Comparison of ENCODE assay signal across 18 cellular contexts in the genomic region with DNA sequence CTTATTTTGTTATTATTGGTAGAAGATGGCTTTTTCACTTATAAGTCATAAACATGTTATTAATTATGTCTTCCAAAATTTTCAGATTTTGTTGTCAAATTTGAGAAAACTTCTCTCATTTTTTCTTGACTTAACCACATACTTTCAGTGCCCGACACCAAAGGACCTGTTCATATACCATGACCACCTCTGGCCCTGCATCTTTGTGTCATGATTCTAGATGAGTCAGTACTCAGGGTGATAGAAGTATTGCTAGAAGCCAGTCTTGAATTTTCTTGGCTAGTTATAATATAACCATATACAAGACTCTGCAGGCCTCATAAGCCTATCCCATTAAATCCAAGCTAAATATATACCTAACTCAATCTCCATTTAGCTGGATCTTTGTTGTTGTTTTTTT. TPM values are rescaled to one million over a fixed set of nuclear protein-coding genes. Genes with fewer than 3 reads are reported as not detected.
DNase-seq lines count a peak whose midpoint lies in the region; ATAC-seq and TF ChIP-seq lines count a peak whose summit lies in the region.
"Had no signal": no experiment of that assay in that cellular context is flagged by ENCODE, and none has a peak within 500 bp of the region (broad histone marks: within the 10 kb centered on the region; RNA-seq: fewer than 3 reads in every experiment).

No MANE protein-coding gene starts in this region.

- H3K4me3 ChIP-seq in hepatocyte, result no peak overlapping the region
- no peak overlapping the region for H3K4me3 ChIP-seq in aorta (ENCODE audit: low read length in 2 of 2)
- H3K4me3 ChIP-seq: colonic mucosa, uterus had no signal

- H3K36me3 Mint-ChIP-seq in activated CD4-positive, alpha-beta T cell treated with anti-CD3 and anti-CD28 coated beads, Interleukin-2, amount 10 ng/mL, durations not matched to agents 24 days and 14 days (ENCODE audit: low read depth), result peaks cover 25% of the 10 kb centered on the region

- H3K36me3 ChIP-seq in hepatocyte (replicated peaks; ENCODE audit: insufficient read depth, low read depth) (no peaks in the 10 kb centered on the region), aorta (ENCODE audit: control insufficient read depth in 1 of 2, insufficient read depth in 2 of 2, low read length in 1 of 2) (no peaks in the 10 kb centered on the region)
- H3K36me3 ChIP-seq: colonic mucosa, uterus had no signal

- no peak overlapping the region for H3K27ac Mint-ChIP-seq in activated CD4-positive, alpha-beta T cell treated with anti-CD3 and anti-CD28 coated beads, Interleukin-2, amount 10 ng/mL, durations not matched to agents 24 days and 14 days
- H3K27ac Mint-ChIP-seq: activated CD4-positive, alpha-beta memory T cell treated with anti-CD3 and anti-CD28 coated beads, Interleukin-2, amount 10 ng/mL, durations not matched to agents 7 days and 5 days; natural killer cell treated with Interleukin-12 subunit alpha and Interleukin-12 subunit beta and Interleukin-15 and Interleukin-18, amount 100 ng/mL, for 72 hours had no signal

- TF ChIP-seq CTCF in hepatocyte (IDR thresholded peaks at IDR 0.05; ENCODE audit: poor library complexity), result no peak

- no peaks in the 10 kb centered on the region for H3K27me3 ChIP-seq in hepatocyte
- no peaks in the 10 kb centered on the region for H3K27me3 ChIP-seq in aorta (ENCODE audit: control insufficient read depth in 1 of 2, insufficient read depth in 2 of 2, low read length in 1 of 2)
- H3K27me3 ChIP-seq: colonic mucosa, uterus had no signal

- H3K4me1 ChIP-seq in hepatocyte (ENCODE audit: insufficient read depth), result no peaks in the 10 kb centered on the region
- H3K4me1 ChIP-seq in aorta (ENCODE audit: control insufficient read depth in 1 of 2, insufficient read depth in 2 of 2, low read length in 2 of 2), result no peaks in the 10 kb centered on the region
- H3K4me1 ChIP-seq: colonic mucosa, uterus had no signal

- H3K27me3 Mint-ChIP-seq in activated CD4-positive, alpha-beta T cell treated with anti-CD3 and anti-CD28 coated beads, Interleukin-2, amount 10 ng/mL, durations not matched to agents 24 days and 14 days, result no peaks in the 10 kb centered on the region
- H3K27me3 Mint-ChIP-seq: activated CD4-positive, alpha-beta memory T cell treated with anti-CD3 and anti-CD28 coated beads, Interleukin-2, amount 10 ng/mL, durations not matched to agents 7 days and 5 days; natural killer cell treated with Interleukin-12 subunit alpha and Interleukin-12 subunit beta and Interleukin-15 and Interleukin-18, amount 100 ng/mL, for 72 hours had no signal

- no peaks in the 10 kb centered on the region for H3K9me3 ChIP-seq in hepatocyte (ENCODE audit: low read depth)
- no peaks in the 10 kb centered on the region for H3K9me3 ChIP-seq in aorta (ENCODE audit: control insufficient read depth, low read length)
- H3K9me3 ChIP-seq: colonic mucosa, uterus had no signal

- no peaks in the 10 kb centered on the region for H4K20me1 ChIP-seq in hepatocyte (ENCODE audit: insufficient read depth, poor library complexity, severe bottlenecking)

- no peak overlapping the region for H3K4me2 ChIP-seq in hepatocyte

- intact Hi-C loops in activated CD4-positive, alpha-beta T cell treated with anti-CD3 and anti-CD28 coated beads, Interleukin-2, amount 10 ng/mL, durations not matched to agents 24 days and 14 days (cut with micrococcal nuclease), result no loop called here
- intact Hi-C loops in aorta (cut with DNase I), result no loop called here

- ATAC-seq in GM18519 (IDR thresholded peaks at IDR 0.05; ENCODE audit: low FRiP score, unreplicated experiment), result peak; percentile 80
- peak; percentile 52 for ATAC-seq in GM21737 (IDR thresholded peaks at IDR 0.05; ENCODE audit: unreplicated experiment)
- peak; percentile 72 for ATAC-seq in HG03175 (IDR thresholded peaks at IDR 0.05; ENCODE audit: unreplicated experiment)
- no peak for ATAC-seq in aorta (ENCODE audit: low FRiP score)
- ATAC-seq: esophagus mucosa; left ventricle myocardium superior; natural killer cell treated with Interleukin-12 subunit alpha and Interleukin-12 subunit beta and Interleukin-15 and Interleukin-18, amount 100 ng/mL, for 72 hours; sciatic nerve had no signal

- 97% methylated on average over 1 of the region's 1 CpG for WGBS in hepatocyte (ENCODE audit: low lambda C conversion rate, missing lambda C conversion rate)
- 99 to 100% methylated on average over 1 of the region's 1 CpG for WGBS in aorta, 2 donors

- H3K4me1 Mint-ChIP-seq in activated CD4-positive, alpha-beta T cell treated with anti-CD3 and anti-CD28 coated beads, Interleukin-2, amount 10 ng/mL, durations not matched to agents 24 days and 14 days, result peaks cover 8% of the 10 kb centered on the region

- no peak overlapping the region for H3K4me3 Mint-ChIP-seq in activated CD4-positive, alpha-beta T cell treated with anti-CD3 and anti-CD28 coated beads, Interleukin-2, amount 10 ng/mL, durations not matched to agents 24 days and 14 days
- H3K4me3 Mint-ChIP-seq: activated CD4-positive, alpha-beta memory T cell treated with anti-CD3 and anti-CD28 coated beads, Interleukin-2, amount 10 ng/mL, durations not matched to agents 7 days and 5 days; natural killer cell treated with Interleukin-12 subunit alpha and Interleukin-12 subunit beta and Interleukin-15 and Interleukin-18, amount 100 ng/mL, for 72 hours had no signal

- peaks cover 12% of the 10 kb centered on the region for H3K9me3 Mint-ChIP-seq in activated CD4-positive, alpha-beta T cell treated with anti-CD3 and anti-CD28 coated beads, Interleukin-2, amount 10 ng/mL, durations not matched to agents 24 days and 14 days
- H3K9me3 Mint-ChIP-seq: natural killer cell treated with Interleukin-12 subunit alpha and Interleukin-12 subunit beta and Interleukin-15 and Interleukin-18, amount 100 ng/mL, for 72 hours had no signal

- no peaks in the 10 kb centered on the region for H3K79me2 ChIP-seq in hepatocyte

- DNase-seq in kidney tubule cell (ENCODE audit: low spot score) (peak; percentile 82), hepatocyte (ENCODE audit: low spot score) (no peak), aorta (no peak)
- no peak for DNase-seq in activated CD4-positive, alpha-beta T cell treated with anti-CD3 and anti-CD28 coated beads, Interleukin-2, amount 10 ng/mL, durations not matched to agents 24 days and 14 days
- no peak for DNase-seq in activated effector memory CD4-positive, alpha-beta T cell treated with Interleukin-2 at 50 U/mL for 16 hours
- DNase-seq: activated CD4-positive, alpha-beta memory T cell treated with anti-CD3 and anti-CD28 coated beads, Interleukin-2, amount 10 ng/mL, durations not matched to agents 7 days and 5 days; amygdala; colonic mucosa; left ventricle myocardium superior; MV-4-11; stimulated activated CD4-positive, alpha-beta T cell treated with anti-CD3 and anti-CD28 coated beads, Interleukin-4, amount 100 ng/mL, for 24 hours; uterus had no signal

- H3K27ac ChIP-seq in hepatocyte (no peak overlapping the region), aorta (ENCODE audit: low read depth in 1 of 2, low read length in 2 of 2) (no peak overlapping the region)
- H3K27ac ChIP-seq: colonic mucosa, uterus had no signal

- no peak overlapping the region for H2AFZ ChIP-seq in hepatocyte

- no peaks in the 10 kb centered on the region for H3K9me2 ChIP-seq in hepatocyte (replicated peaks; ENCODE audit: insufficient read depth)

RNA-seq across cellular contexts. Expression of gene DPH5, which starts 35.4 kb away (rescaled TPM):
- 37.5 and 41.0 TPM in 2 replicates for total RNA-seq in activated CD4-positive, alpha-beta T cell treated with anti-CD3 and anti-CD28 coated beads, Interleukin-2, amount 10 ng/mL, durations not matched to agents 24 days and 14 days
- total RNA-seq in hepatocyte (35.7 and 42.4 TPM in 2 replicates), aorta (10 to 100 TPM in 1 of 2 donors, 1 to 10 TPM in 1; 8.6 to 17.0 TPM)
- polyA plus RNA-seq in hepatocyte (12.6 and 19.8 TPM in 2 replicates), aorta (10 to 100 TPM; 18.4 to 30.7 TPM)
